In genomic region chr16:5034167-5034523, GRCh38 we compare ENCODE assay signal across 1 cellular context.
A peak's percentile ranks its signal among the peaks of the same experiment; 100 is the strongest.
TF ChIP-seq lines count a peak whose summit lies in the region.

No MANE protein-coding gene starts in this region.

TF ChIP-seq in K562, 482 proteins besides CTCF, POLR2A, EP300 and RAD21:
- TF ChIP-seq ETV6 (IDR thresholded peaks at IDR 0.05; ENCODE audit: borderline replicate concordance in 1 of 2, low read depth in 2 of 2, low read length in 1 of 2) (0 out of 4 replicates have a peak, but pooled peaks of 1 of the 2 experiments have one; percentile 3), ETV6 (CRISPR knock-in tag; IDR thresholded peaks at IDR 0.05; ENCODE audit: borderline replicate concordance) (no peak), ZNF695 (CRISPR knock-in tag; IDR thresholded peaks at IDR 0.05) (no peak), KAT7 (CRISPR knock-in tag; IDR thresholded peaks at IDR 0.05; ENCODE audit: borderline replicate concordance) (0 out of 2 replicates have a peak, but pooled peaks have one; percentile 28)
